9 cellular contexts compared by ENCODE assay signal in genomic region chr4:1202526-1203378, GRCh38. TPM values are rescaled to one million over a fixed set of nuclear protein-coding genes. Genes with fewer than 3 reads are reported as not detected.
A peak's percentile ranks its signal among the peaks of the same experiment; 100 is the strongest.
DNase-seq lines count a peak whose midpoint lies in the region; ATAC-seq and TF ChIP-seq lines count a peak whose summit lies in the region.
"Had no signal": no experiment of that assay in that cellular context is flagged by ENCODE, and none has a peak within 500 bp of the region (broad histone marks: within the 10 kb centered on the region; RNA-seq: fewer than 3 reads in every experiment).

No MANE protein-coding gene starts in this region.

- H3K9me3 ChIP-seq in DOHH2 (ENCODE audit: control insufficient read depth, insufficient read depth, low read length) = no peaks in the 10 kb centered on the region
- no peaks in the 10 kb centered on the region for H3K9me3 ChIP-seq in WERI-Rb-1 (ENCODE audit: severe bottlenecking)
- H3K9me3 ChIP-seq in prostate gland = no peaks in the 10 kb centered on the region

- H3K27ac ChIP-seq in DOHH2 (ENCODE audit: low read depth, low read length) = peak overlapping the region; percentile 91
- H3K27ac ChIP-seq in WERI-Rb-1 = peak overlapping the region; percentile 2
- H3K27ac ChIP-seq in prostate gland = peak overlapping the region; percentile 3 to 52
- H3K27ac ChIP-seq: parathyroid adenoma had no signal

- H3K4me1 ChIP-seq in DOHH2 (ENCODE audit: control insufficient read depth, low read length) (peaks cover 63% of the 10 kb centered on the region), prostate gland (replicated peaks) (no peaks in the 10 kb centered on the region)
- H3K4me1 ChIP-seq: parathyroid adenoma had no signal

- peaks cover 28% of the 10 kb centered on the region for H3F3A ChIP-seq in DOHH2 (ENCODE audit: control insufficient read depth, insufficient read depth)

- no peaks in the 10 kb centered on the region for H3K27me3 ChIP-seq in DOHH2 (ENCODE audit: control insufficient read depth, low read length)
- no peaks in the 10 kb centered on the region for H3K27me3 ChIP-seq in WERI-Rb-1 (ENCODE audit: insufficient read depth, low read depth, severe bottlenecking)
- no peaks in the 10 kb centered on the region for H3K27me3 ChIP-seq in prostate gland (replicated peaks; ENCODE audit: insufficient read depth)

- ATAC-seq in Right ventricle myocardium superior (ENCODE audit: poor library complexity) (no peak), HG02678 (IDR thresholded peaks at IDR 0.05; ENCODE audit: unreplicated experiment) (no peak), HG03045 (IDR thresholded peaks at IDR 0.05; ENCODE audit: unreplicated experiment) (no peak)

- WGBS in prostate gland = 85% methylated on average over 28 of the region's 28 CpGs

- DNase-seq in WERI-Rb-1 = no peak
- DNase-seq in Right ventricle myocardium superior = peak; percentile 23
- DNase-seq in prostate gland (ENCODE audit: low spot score) = no peak
- DNase-seq in stimulated activated naive CD4-positive, alpha-beta T cell (lab: John Stamatoyannopoulos, UW) = no peak
- no peak for DNase-seq in NCI-H748 (lab: John Stamatoyannopoulos, UW; ENCODE audit: unreplicated experiment)

- no peaks in the 10 kb centered on the region for H4K20me1 ChIP-seq in DOHH2 (ENCODE audit: control insufficient read depth, insufficient read depth, low read depth, low read length)

- TF ChIP-seq POLR2A in prostate gland (IDR thresholded peaks at IDR 0.05) = no peak

- peak overlapping the region; percentile 69 for H3K4me2 ChIP-seq in DOHH2 (ENCODE audit: low read length)

- H3K4me3 ChIP-seq in DOHH2 (ENCODE audit: low read length) = peak overlapping the region; percentile 84
- H3K4me3 ChIP-seq in WERI-Rb-1 (ENCODE audit: low read depth, low read length) = no peak overlapping the region
- H3K4me3 ChIP-seq in prostate gland = no peak overlapping the region

- TF ChIP-seq CTCF in DOHH2 (IDR thresholded peaks at IDR 0.05; ENCODE audit: low read depth, low read length, poor library complexity, severe bottlenecking) (no peak), WERI-Rb-1 (IDR thresholded peaks at IDR 0.05; ENCODE audit: low read depth, low read length) (no peak), prostate gland (IDR thresholded peaks at IDR 0.05) (no peak)

- peaks cover 59% of the 10 kb centered on the region for H3K36me3 ChIP-seq in DOHH2 (ENCODE audit: control insufficient read depth, low read length)
- 0 out of 2 replicates have a peak, but pooled peaks cover 7% of the 10 kb centered on the region for H3K36me3 ChIP-seq in WERI-Rb-1
- no peaks in the 10 kb centered on the region for H3K36me3 ChIP-seq in prostate gland

- intact Hi-C loops in Right ventricle myocardium superior (cut with DNase I) = no loop called here
- intact Hi-C loops in prostate gland (cut with DNase I) = no loop called here

- H3K79me2 ChIP-seq in DOHH2 (ENCODE audit: control insufficient read depth, low read length) = peaks cover 32% of the 10 kb centered on the region
- H3K79me2 ChIP-seq: parathyroid adenoma had no signal

- H3K9me2 ChIP-seq in DOHH2 (replicated peaks; ENCODE audit: control insufficient read depth, low read length) = no peaks in the 10 kb centered on the region

RNA-seq across cellular contexts. Expression of gene SPON2, which starts 30.4 kb away (rescaled TPM):
- total RNA-seq in Right ventricle myocardium superior (15.6 TPM), prostate gland (100 to 1,000 TPM; 107 to 134 TPM)

RNA-seq across cellular contexts. Expression of gene CTBP1, which starts 46.2 kb away (rescaled TPM):
- total RNA-seq in Right ventricle myocardium superior (133 TPM), prostate gland (100 to 1,000 TPM; 173 to 264 TPM)

Comparison
In these comparisons a context has a peak if more than half of its experiments do, and no peak if none do; other contexts are left out.
1. H3K27ac ChIP-seq: peak in every context shown above with its lines; median percentile 91 in DOHH2; 28 in prostate gland; 2 in WERI-Rb-1.